In the genomic region with DNA sequence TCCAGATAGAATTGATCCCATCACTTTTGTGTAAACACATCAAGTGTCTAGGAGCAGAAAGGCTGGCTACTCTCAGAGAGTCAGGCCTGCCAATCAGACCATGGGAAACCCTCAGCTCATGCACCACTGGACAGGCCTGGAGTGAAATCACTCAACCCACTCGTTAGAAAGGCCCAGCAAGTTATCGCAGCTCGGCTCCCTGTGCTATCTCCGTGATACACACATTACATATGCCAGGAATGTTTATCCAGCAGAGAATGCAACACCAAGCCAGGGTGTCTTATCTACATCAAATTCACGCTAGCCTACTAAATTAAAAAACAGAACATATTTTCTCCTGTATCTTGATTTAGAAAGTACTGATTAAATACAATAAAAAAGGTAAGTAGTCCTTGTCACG, we compare ENCODE assay signal across 26 cellular contexts.
DNase-seq lines count a peak whose midpoint lies in the region; ATAC-seq, FAIRE-seq and TF ChIP-seq lines count a peak whose summit lies in the region.
"Had no signal": no experiment of that assay in that cellular context is flagged by ENCODE, and none has a peak within 500 bp of the region (broad histone marks: within the 10 kb centered on the region; RNA-seq: fewer than 3 reads in every experiment).

No MANE protein-coding gene starts in this region.

- H3K4me2 ChIP-seq in smooth muscle cell = peak overlapping the region; percentile 14

- TF ChIP-seq CTCF in smooth muscle cell (IDR thresholded peaks at IDR 0.05; ENCODE audit: borderline replicate concordance, insufficient read depth, poor library complexity, severe bottlenecking) = no peak

- no peak for FAIRE-seq in small intestine (lab: Jason Lieb, UNC)

- peak overlapping the region; percentile 35 for H3K27ac ChIP-seq in smooth muscle cell (ENCODE audit: low read depth)
- H3K27ac ChIP-seq in small intestine (ENCODE audit: low read depth in 1 of 2, low read length in 1 of 2) = no peak overlapping the region
- H3K27ac ChIP-seq: colonic mucosa, esophagus muscularis mucosa, ovary, Peyer's patch, tibial nerve had no signal

- H3K36me3 ChIP-seq in smooth muscle cell (ENCODE audit: low read depth) (no peaks in the 10 kb centered on the region), small intestine (ENCODE audit: control insufficient read depth in 2 of 2, insufficient read depth in 2 of 2, low read length in 2 of 2) (no peaks in the 10 kb centered on the region)
- H3K36me3 ChIP-seq: colonic mucosa, esophagus muscularis mucosa, ovary, Peyer's patch, tibial nerve had no signal

- H3K4me1 ChIP-seq in smooth muscle cell (ENCODE audit: low read depth) (peaks cover 6% of the 10 kb centered on the region), small intestine (ENCODE audit: control insufficient read depth in 2 of 2, insufficient read depth in 1 of 2, low read depth in 1 of 2, low read length in 1 of 2) (peaks cover 0 to 8% of the 10 kb centered on the region in 2 donors)
- H3K4me1 ChIP-seq: colonic mucosa, Peyer's patch had no signal

- no peaks in the 10 kb centered on the region for H3F3A ChIP-seq in smooth muscle cell (ENCODE audit: low read depth)

- no peak overlapping the region for H2AFZ ChIP-seq in smooth muscle cell (ENCODE audit: low read depth)

- no peaks in the 10 kb centered on the region for H4K20me1 ChIP-seq in smooth muscle cell (ENCODE audit: low read depth)

- H3K27me3 ChIP-seq in smooth muscle cell (ENCODE audit: low read depth) (no peaks in the 10 kb centered on the region), small intestine (ENCODE audit: control insufficient read depth in 2 of 2, insufficient read depth in 2 of 2, low read length in 2 of 2) (no peaks in the 10 kb centered on the region)
- H3K27me3 ChIP-seq: colonic mucosa, esophagus muscularis mucosa, ovary, Peyer's patch, tibial nerve had no signal

- DNase-seq in HK-2 (ENCODE audit: unreplicated experiment) (peak; percentile 48), astrocyte of the hippocampus (ENCODE audit: low read depth, low spot score) (peak; percentile 60), kidney glomerular epithelial cell (lab: John Stamatoyannopoulos, UW) (peak; percentile 88), smooth muscle cell (lab: John Stamatoyannopoulos, UW; ENCODE audit: unreplicated experiment) (no peak), small intestine (no peak), foreskin melanocyte (no peak)
- DNase-seq in NK-92 treated with Interleukin-12 subunit alpha and Interleukin-12 subunit beta, amount 100 ng/mL, for 24 hours (lab: John Stamatoyannopoulos, UW) = no peak
- DNase-seq: activated CD8-positive, alpha-beta memory T cell treated with anti-CD3 and anti-CD28 coated beads for 24 hours; activated gamma-delta T cell treated with Interleukin-2 at 50 U/mL for 16 hours; activated T-cell treated with anti-CD3 and anti-CD28 coated beads, Interleukin-2, amount 50 U/mL, for 1 hour; colonic mucosa; effector memory CD8-positive, alpha-beta T cell; GOT3; KG1; NCI-H1417 treated with DMSO at 0.1 percent for 48 hours; NCI-H2107; NCI-H510A; ovary; Peyer's patch; right cardiac atrium; stimulated activated naive CD4-positive, alpha-beta T cell treated with Interleukin-2 at 50 U/mL for 16 hours; T-helper 1 cell had no signal

- no peak for ATAC-seq in GM21825 (IDR thresholded peaks at IDR 0.05; ENCODE audit: unreplicated experiment)
- ATAC-seq: effector memory CD8-positive, alpha-beta T cell; left lobe of liver had no signal

- no peak overlapping the region for H3K4me3 ChIP-seq in smooth muscle cell
- H3K4me3 ChIP-seq in small intestine (ENCODE audit: low read depth in 1 of 2, low read length in 2 of 2) = no peak overlapping the region
- H3K4me3 ChIP-seq: colonic mucosa, esophagus muscularis mucosa, ovary, Peyer's patch, tibial nerve had no signal

- no peak overlapping the region for H3K9ac ChIP-seq in smooth muscle cell (ENCODE audit: low read depth)

- WGBS in smooth muscle cell (ENCODE audit: low lambda C conversion rate) = 37% methylated on average over 6 of the region's 6 CpGs
- WGBS in small intestine, 3 donors = 80 to 90% (median 88%) methylated on average over 6 of the region's 6 CpGs

- H3K9me3 ChIP-seq in smooth muscle cell (replicated peaks; ENCODE audit: low read depth) (no peaks in the 10 kb centered on the region), small intestine (ENCODE audit: control insufficient read depth, low read depth) (no peaks in the 10 kb centered on the region)
- H3K9me3 ChIP-seq: colonic mucosa, esophagus muscularis mucosa, ovary, Peyer's patch, tibial nerve had no signal

- H3K79me2 ChIP-seq in smooth muscle cell (ENCODE audit: low read depth) = no peaks in the 10 kb centered on the region

Comparison
In these comparisons a context has a peak if more than half of its experiments do, and no peak if none do; other contexts are left out.
1. DNase-seq: peak in HK-2 (single experiment), astrocyte of the hippocampus (single experiment) and kidney glomerular epithelial cell (single experiment); none in smooth muscle cell (single experiment), small intestine (single experiment), foreskin melanocyte (single experiment) and NK-92 treated with Interleukin-12 subunit alpha and Interleukin-12 subunit beta, amount 100 ng/mL, for 24 hours (single experiment).